15 cellular contexts compared by ENCODE assay signal in genomic region chr13:99150575-99151370, GRCh38. TPM values are rescaled to one million over a fixed set of nuclear protein-coding genes. Genes with fewer than 3 reads are reported as not detected.
DNase-seq lines count a peak whose midpoint lies in the region; ATAC-seq, FAIRE-seq and TF ChIP-seq lines count a peak whose summit lies in the region.
"Had no signal": no experiment of that assay in that cellular context is flagged by ENCODE, and none has a peak within 500 bp of the region (broad histone marks: within the 10 kb centered on the region; RNA-seq: fewer than 3 reads in every experiment).

No MANE protein-coding gene starts in this region.

- no peak overlapping the region for H3K4me3 Mint-ChIP-seq in activated T-helper 17 cell treated with anti-CD3 and anti-CD28 coated beads, Interleukin-2, amount 50 U/mL, for 72 hours
- H3K4me3 Mint-ChIP-seq: CD4-positive, CD25-positive, alpha-beta regulatory T cell; naive B cell had no signal

- H2AFZ ChIP-seq in ACC112 (ENCODE audit: low read length, unreplicated experiment) = no peak overlapping the region

- peak overlapping the region; percentile 70 for H3K27ac ChIP-seq in ACC112 (ENCODE audit: low read depth, low read length)
- H3K27ac ChIP-seq in effector memory CD4-positive, alpha-beta T cell (ENCODE audit: insufficient read depth, low read length, poor library complexity, severe bottlenecking) = no peak overlapping the region
- H3K27ac ChIP-seq: colonic mucosa had no signal

- H3K9me3 Mint-ChIP-seq in activated T-helper 17 cell treated with anti-CD3 and anti-CD28 coated beads, Interleukin-2, amount 50 U/mL, for 72 hours = no peaks in the 10 kb centered on the region
- H3K9me3 Mint-ChIP-seq: CD4-positive, CD25-positive, alpha-beta regulatory T cell had no signal

- TF ChIP-seq CTCF in foreskin fibroblast (IDR thresholded peaks at IDR 0.05; ENCODE audit: low read depth, low read length) (no peak), BE2C (IDR thresholded peaks at IDR 0.05; ENCODE audit: low read depth, low read length) (no peak)

- peaks cover 20% of the 10 kb centered on the region for H3K4me1 ChIP-seq in ACC112 (ENCODE audit: control insufficient read depth, insufficient read depth, low read length, unreplicated experiment)
- no peaks in the 10 kb centered on the region for H3K4me1 ChIP-seq in BE2C
- no peaks in the 10 kb centered on the region for H3K4me1 ChIP-seq in effector memory CD4-positive, alpha-beta T cell (ENCODE audit: control insufficient read depth, insufficient read depth, low read length, poor library complexity, severe bottlenecking)
- H3K4me1 ChIP-seq: colonic mucosa had no signal

- H3K4me3 ChIP-seq in ACC112 (ENCODE audit: low read depth, low read length) = no peak overlapping the region
- H3K4me3 ChIP-seq in foreskin fibroblast (ENCODE audit: low read depth in 1 of 2, low read length in 2 of 2) = no peak overlapping the region
- H3K4me3 ChIP-seq in BE2C (ENCODE audit: low read depth, low read length) = no peak overlapping the region
- H3K4me3 ChIP-seq in effector memory CD4-positive, alpha-beta T cell (ENCODE audit: insufficient read depth, low read depth, low read length, poor library complexity, severe bottlenecking) = no peak overlapping the region
- H3K4me3 ChIP-seq: colonic mucosa had no signal

- H3K27me3 Mint-ChIP-seq in activated T-helper 17 cell treated with anti-CD3 and anti-CD28 coated beads, Interleukin-2, amount 50 U/mL, for 72 hours = no peaks in the 10 kb centered on the region
- H3K27me3 Mint-ChIP-seq: CD4-positive, CD25-positive, alpha-beta regulatory T cell had no signal

- peak; percentile 47 for ATAC-seq in activated T-helper 17 cell treated with anti-CD3 and anti-CD28 coated beads, Interleukin-2, amount 50 U/mL, for 72 hours (replicated peaks)

- H3K36me3 ChIP-seq in ACC112 (ENCODE audit: insufficient read depth, low read length) = no peaks in the 10 kb centered on the region
- H3K36me3 ChIP-seq in BE2C = no peaks in the 10 kb centered on the region
- no peaks in the 10 kb centered on the region for H3K36me3 ChIP-seq in effector memory CD4-positive, alpha-beta T cell (ENCODE audit: control insufficient read depth, insufficient read depth, low read length)
- H3K36me3 ChIP-seq: colonic mucosa had no signal

- H3K36me3 Mint-ChIP-seq in activated T-helper 17 cell treated with anti-CD3 and anti-CD28 coated beads, Interleukin-2, amount 50 U/mL, for 72 hours (ENCODE audit: low read depth) = no peaks in the 10 kb centered on the region
- H3K36me3 Mint-ChIP-seq: CD4-positive, CD25-positive, alpha-beta regulatory T cell had no signal

- no peak for TF ChIP-seq POLR2A in H54 (IDR thresholded peaks at IDR 0.05; ENCODE audit: low read depth, low read length)

- no peaks in the 10 kb centered on the region for H3K79me2 ChIP-seq in ACC112 (ENCODE audit: control insufficient read depth, insufficient read depth, low read length, unreplicated experiment)

- H3K27me3 ChIP-seq in ACC112 (ENCODE audit: insufficient read depth, low read length) (no peaks in the 10 kb centered on the region), BE2C (no peaks in the 10 kb centered on the region)
- H3K27me3 ChIP-seq in effector memory CD4-positive, alpha-beta T cell (replicated peaks; ENCODE audit: control insufficient read depth, insufficient read depth, low read length, poor library complexity, severe bottlenecking) = no peaks in the 10 kb centered on the region

- DNase-seq in H54 (ENCODE audit: insufficient read length, low spot score) (peak; percentile 77), foreskin fibroblast (peak; percentile 49 to 66), NCI-H1092 (lab: John Stamatoyannopoulos, UW) (no peak), NCI-H446 (lab: John Stamatoyannopoulos, UW) (no peak), BE2C (no peak)
- no peak for DNase-seq in effector memory CD4-positive, alpha-beta T cell
- DNase-seq: activated T-cell treated with anti-CD3 and anti-CD28 coated beads for 4 hours; CD4-positive, CD25-positive, alpha-beta regulatory T cell; colonic mucosa; naive B cell; NK-92 treated with Interleukin-12 subunit alpha and Interleukin-12 subunit beta, amount 100 ng/mL, for 24 hours; stimulated activated naive CD4-positive, alpha-beta T cell treated with Interleukin-2 at 50 U/mL for 16 hours; T-helper 9 cell had no signal

- H3K27ac Mint-ChIP-seq in activated T-helper 17 cell treated with anti-CD3 and anti-CD28 coated beads, Interleukin-2, amount 50 U/mL, for 72 hours = no peak overlapping the region
- H3K27ac Mint-ChIP-seq: CD4-positive, CD25-positive, alpha-beta regulatory T cell; naive B cell had no signal

- H3K4me1 Mint-ChIP-seq in activated T-helper 17 cell treated with anti-CD3 and anti-CD28 coated beads, Interleukin-2, amount 50 U/mL, for 72 hours = peaks cover 6% of the 10 kb centered on the region
- H3K4me1 Mint-ChIP-seq: CD4-positive, CD25-positive, alpha-beta regulatory T cell; naive B cell had no signal

- FAIRE-seq in H54 (lab: Jason Lieb, UNC) = no peak

- H3K9me3 ChIP-seq in BE2C = no peaks in the 10 kb centered on the region
- no peaks in the 10 kb centered on the region for H3K9me3 ChIP-seq in effector memory CD4-positive, alpha-beta T cell (ENCODE audit: control insufficient read depth, low read length)
- H3K9me3 ChIP-seq: colonic mucosa had no signal

RNA-seq across cellular contexts. Expression of gene UBAC2, which starts 49.9 kb away (rescaled TPM):
- 10 to 100 TPM; 39.0 to 46.1 TPM for total RNA-seq in activated T-helper 17 cell treated with anti-CD3 and anti-CD28 coated beads, Interleukin-2, amount 50 U/mL, for 72 hours
- polyA plus RNA-seq in BE2C (2012; ENCODE audit: insufficient read depth, insufficient read length, low read depth) = 66.7 TPM

Comparison
In these comparisons a context has a peak if more than half of its experiments do, and no peak if none do; other contexts are left out.
1. DNase-seq: peak in H54 (single experiment) and foreskin fibroblast (2 of 2); none in NCI-H1092 (single experiment), NCI-H446 (0 of 2), BE2C (single experiment) and effector memory CD4-positive, alpha-beta T cell (0 of 3).